ENCODE assay signal across 8 cellular contexts in the genomic region with DNA sequence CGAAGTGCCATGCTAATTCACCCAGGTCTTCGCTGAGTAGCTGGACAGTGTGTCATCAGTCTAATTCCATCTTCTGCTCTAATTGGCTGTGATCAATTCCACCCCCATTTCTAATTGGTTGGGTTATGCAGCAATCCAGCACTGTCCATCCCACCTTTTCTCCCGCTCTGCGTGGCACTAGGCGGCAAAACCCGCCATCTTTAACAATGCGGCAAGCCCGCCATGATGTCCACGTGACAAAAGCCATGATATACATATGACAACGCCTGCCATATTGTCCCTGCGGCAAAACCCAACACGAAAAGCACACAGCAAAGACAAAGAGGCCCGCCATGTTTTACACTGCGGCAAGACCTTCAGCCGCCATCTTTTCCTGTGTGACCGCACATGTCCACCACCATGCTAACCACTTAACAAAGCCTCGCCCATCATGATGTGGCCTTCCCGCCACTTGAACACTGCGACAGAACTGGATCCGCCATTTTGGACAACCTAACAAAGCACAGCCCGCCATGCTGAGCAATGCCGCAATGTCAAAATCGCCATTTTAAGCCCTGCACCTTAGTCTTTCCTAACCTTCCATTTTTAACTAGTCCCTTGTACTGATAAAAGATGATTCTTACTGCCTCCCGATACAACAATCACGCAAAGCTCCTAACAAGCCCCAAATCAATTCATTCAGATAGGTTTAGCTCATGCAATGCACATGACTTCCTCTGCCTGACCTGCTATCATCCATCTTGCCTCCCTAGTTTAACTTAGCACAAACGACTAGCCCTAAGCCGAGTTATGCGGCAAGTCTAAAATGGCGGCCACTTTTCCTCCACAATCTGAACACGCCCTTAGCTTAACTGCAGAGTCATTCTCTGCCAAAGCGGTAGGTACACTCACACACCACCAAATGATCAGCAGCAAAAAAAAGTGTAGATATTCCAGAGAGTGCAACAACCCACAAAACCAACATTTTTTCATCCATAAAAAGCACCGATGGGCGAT. TPM values are rescaled to one million over a fixed set of nuclear protein-coding genes. Genes with fewer than 3 reads are reported as not detected.
DNase-seq lines count a peak whose midpoint lies in the region; FAIRE-seq and TF ChIP-seq lines count a peak whose summit lies in the region.

No MANE protein-coding gene starts in this region.

- H3K27ac Mint-ChIP-seq in osteocyte (ENCODE audit: unreplicated experiment), result no peak overlapping the region

- H3K9me3 ChIP-seq in esophagus squamous epithelium (no peaks in the 10 kb centered on the region), testis (no peaks in the 10 kb centered on the region)

- no peaks in the 10 kb centered on the region for H3K9me3 Mint-ChIP-seq in osteocyte (ENCODE audit: unreplicated experiment)

- H3K4me3 Mint-ChIP-seq in osteocyte (ENCODE audit: unreplicated experiment), result no peak overlapping the region

- FAIRE-seq in RCC 7860 (lab: Jason Lieb, UNC), result no peak

- no peaks in the 10 kb centered on the region for H3K27me3 ChIP-seq in esophagus squamous epithelium
- no peaks in the 10 kb centered on the region for H3K27me3 ChIP-seq in testis

- WGBS in esophagus squamous epithelium, 2 donors, result 48 to 97% methylated on average over 21 to 25 of the region's 33 CpGs
- WGBS in testis, 2 donors, result 72 to 79% methylated on average over 25 to 33 of the region's 33 CpGs

- intact Hi-C loops in esophagus squamous epithelium (cut with DNase I) (loop anchor here (10.0 kb wide), 1 partner anchor 493 kb away; no protein-coding TSS in a partner anchor), testis (cut with DNase I; ENCODE audit: low total_unique reads) (no loop called here)

- H3K4me1 ChIP-seq in esophagus squamous epithelium, result peaks cover 0 to 13% (median 4%) of the 10 kb centered on the region in 3 donors
- no peaks in the 10 kb centered on the region for H3K4me1 ChIP-seq in testis

- DNase-seq in activated T-cell treated with anti-CD3 and anti-CD28 coated beads, Interleukin-2, amount 50 U/mL, for 1 hour, result peak; percentile 77
- DNase-seq in activated T-cell treated with anti-CD3 and anti-CD28 coated beads for 4 hours (no peak), NCI-H2081 (lab: John Stamatoyannopoulos, UW) (peak; percentile 90 to 97), esophagus squamous epithelium (lab: John Stamatoyannopoulos, UW) (peak; percentile 61), testis (peak; percentile 62), osteocyte (ENCODE audit: extremely low spot score, unreplicated experiment) (no peak), KG1 (lab: John Stamatoyannopoulos, UW) (no peak), RCC 7860 (ENCODE audit: low spot score) (no peak)

- no peaks in the 10 kb centered on the region for H3K36me3 Mint-ChIP-seq in osteocyte (ENCODE audit: unreplicated experiment)

- TF ChIP-seq POLR2A in esophagus squamous epithelium (IDR thresholded peaks at IDR 0.05) (no peak), testis (IDR thresholded peaks at IDR 0.05) (no peak)

- H3K36me3 ChIP-seq in esophagus squamous epithelium (no peaks in the 10 kb centered on the region), testis (ENCODE audit: low read depth, missing control alignments) (no peaks in the 10 kb centered on the region)

- H3K27ac ChIP-seq in esophagus squamous epithelium (peak overlapping the region in 2 of 4 donors; percentile 89 to 90), testis (no peak overlapping the region)

- H3K27me3 Mint-ChIP-seq in osteocyte (ENCODE audit: unreplicated experiment), result peaks cover 11% of the 10 kb centered on the region

- TF ChIP-seq CTCF in esophagus squamous epithelium (IDR thresholded peaks at IDR 0.05) (no peak), testis (IDR thresholded peaks at IDR 0.05) (no peak), osteocyte (IDR thresholded peaks at IDR 0.05) (no peak)

- no peaks in the 10 kb centered on the region for H3K4me1 Mint-ChIP-seq in osteocyte (ENCODE audit: unreplicated experiment)

- peak overlapping the region in 2 of 4 donors; percentile 67 to 70 for H3K4me3 ChIP-seq in esophagus squamous epithelium
- peak overlapping the region in 1 of 2 donors; percentile 9 for H3K4me3 ChIP-seq in testis

RNA-seq across cellular contexts. Expression of gene XIST, which starts 1.2 kb away (rescaled TPM):
- total RNA-seq in esophagus squamous epithelium, result 10 to 100 TPM in 2 of 4 donors, under 1 TPM in 1, not detected in 1; 0.19 to 99.0 (median 47.2) TPM
- 10 to 100 TPM; 10.7 to 14.8 TPM for total RNA-seq in testis
- 4.6 TPM for polyA plus RNA-seq in testis (ENCODE audit: insufficient read depth, low read depth, low replicate concordance)
- not detected in 2 replicates for total RNA-seq in osteocyte

Comparison
In these comparisons a context has a peak if more than half of its experiments do, and no peak if none do; other contexts are left out.
1. DNase-seq: peak in activated T-cell treated with anti-CD3 and anti-CD28 coated beads, Interleukin-2, amount 50 U/mL, for 1 hour (single experiment), NCI-H2081 (2 of 2), esophagus squamous epithelium (single experiment) and testis (single experiment); none in activated T-cell treated with anti-CD3 and anti-CD28 coated beads for 4 hours (single experiment), osteocyte (single experiment), KG1 (single experiment) and RCC 7860 (single experiment).